20 cellular contexts compared by ENCODE assay signal in the genomic region with DNA sequence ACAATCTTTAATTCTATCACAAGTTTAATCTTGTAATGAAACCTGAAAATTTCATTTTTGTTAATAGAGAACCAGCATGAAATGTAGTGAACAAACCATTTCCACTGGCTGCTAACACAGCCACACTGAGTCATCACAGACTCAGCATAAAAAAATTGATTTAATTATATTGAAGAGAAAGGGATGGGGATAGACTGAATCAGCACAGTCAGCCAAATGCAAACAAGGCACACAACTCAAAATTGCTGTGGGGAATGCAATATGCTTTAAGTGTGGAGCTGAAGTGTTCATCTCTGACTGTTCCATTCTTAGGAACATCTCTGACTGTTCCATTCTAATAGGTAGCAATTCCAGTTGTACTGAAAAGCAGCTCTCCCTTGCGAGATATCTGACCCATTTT.
DNase-seq lines count a peak whose midpoint lies in the region; ATAC-seq and TF ChIP-seq lines count a peak whose summit lies in the region.
"Had no signal": no experiment of that assay in that cellular context is flagged by ENCODE, and none has a peak within 500 bp of the region (broad histone marks: within the 10 kb centered on the region; RNA-seq: fewer than 3 reads in every experiment).

No MANE protein-coding gene starts in this region.

- H3K4me3 ChIP-seq in AG04449 (ENCODE audit: low read depth, low read length): no peak overlapping the region
- H3K4me3 ChIP-seq: breast epithelium, coronary artery, gastrocnemius medialis, HAP-1 had no signal

- DNase-seq in AG04449 (ENCODE audit: low read depth, low spot score) (peak; percentile 24), HCEC 1CT (peak; percentile 67), fibroblast of peridontal ligament (ENCODE audit: extremely low read depth) (peak; percentile 58), DMS153 treated with DMSO at 0.1 percent for 48 hours (lab: John Stamatoyannopoulos, UW; ENCODE audit: unreplicated experiment) (no peak), sciatic nerve (ENCODE audit: low spot score) (no peak)
- DNase-seq: 8988T; activated CD4-positive, alpha-beta T cell treated with anti-CD3 and anti-CD28 coated beads, Interleukin-2, amount 10 ng/mL, durations not matched to agents 7 days and 5 days; activated naive CD8-positive, alpha-beta T cell treated with anti-CD3 and anti-CD28 coated beads, Interleukin-2, amount 10 ng/mL, durations not matched to agents 7 days and 5 days; gastrocnemius medialis; mammary epithelial cell; NCI-H1417 treated with DMSO at 0.1 percent for 48 hours; NCI-H526; SHP77; T-helper 1 cell had no signal

- POLR2A ChIA-PET in AG04449 (lab: Yijun Ruan, JAX): interaction anchor here (0.6 kb wide), 1 partner anchor 227 kb away, joined by 3 read pairs; no protein-coding TSS in a partner anchor

- intact Hi-C loops in sciatic nerve (cut with DNase I): no loop called here

- ATAC-seq in SK-N-SH treated with all-trans-retinoic acid at 6 μM for 48 hours: peak; percentile 98
- ATAC-seq in GM21723 (IDR thresholded peaks at IDR 0.05; ENCODE audit: unreplicated experiment): no peak
- ATAC-seq in sciatic nerve: no peak
- ATAC-seq in GM21381 (IDR thresholded peaks at IDR 0.05; ENCODE audit: unreplicated experiment): no peak
- ATAC-seq: gastrocnemius medialis had no signal

- no peak for TF ChIP-seq CTCF in AG04449 (IDR thresholded peaks at IDR 0.05; ENCODE audit: insufficient read depth, low read length, missing control alignments)

- CTCF ChIA-PET in AG04449 (lab: Yijun Ruan, JAX): interaction anchor here (1.5 kb wide), 1 partner anchor 24 kb away, joined by 5 read pairs; no protein-coding TSS in a partner anchor

TF ChIP-seq in SK-N-SH treated with all-trans-retinoic acid at 6 μM for 48 hours, 23 proteins besides CTCF, POLR2A, EP300 and RAD21:
- TF ChIP-seq ZNF565 (CRISPR knock-in tag; conservative IDR thresholded peaks at IDR 0.05; ENCODE audit: low read depth) (no peak), ESRRG (CRISPR knock-in tag; IDR thresholded peaks at IDR 0.05) (no peak), TOX (CRISPR knock-in tag; IDR thresholded peaks at IDR 0.05; ENCODE audit: borderline replicate concordance) (no peak)
TF ChIP-seq in SK-N-SH treated with all-trans-retinoic acid at 6 μM for 48 hours: peak in this region for 0.

Comparison
In these comparisons a context has a peak if more than half of its experiments do, and no peak if none do; other contexts are left out.
1. DNase-seq: peak in AG04449 (single experiment), HCEC 1CT (single experiment) and fibroblast of peridontal ligament (single experiment); none in DMS153 treated with DMSO at 0.1 percent for 48 hours (single experiment) and sciatic nerve (single experiment).